ENCODE assay signal across 8 cellular contexts in genomic region chr12:93573552-93574223, GRCh38. TPM values are rescaled to one million over a fixed set of nuclear protein-coding genes. Genes with fewer than 3 reads are reported as not detected.
DNase-seq lines count a peak whose midpoint lies in the region; ATAC-seq and TF ChIP-seq lines count a peak whose summit lies in the region.

No MANE protein-coding gene starts in this region.

- H3K27me3 ChIP-seq in heart right ventricle (peaks cover 0 to 69% (median 0%) of the 10 kb centered on the region in 7 donors), adrenal gland (no peaks in the 10 kb centered on the region), subcutaneous abdominal adipose tissue (ENCODE audit: control insufficient read depth in 5 of 5, insufficient read depth in 4 of 5, low read length in 5 of 5) (no peaks in the 10 kb centered on the region)

- H3K9me3 ChIP-seq in heart right ventricle (no peaks in the 10 kb centered on the region), adrenal gland (replicated peaks in 1 of 3) (no peaks in the 10 kb centered on the region), subcutaneous abdominal adipose tissue (ENCODE audit: control insufficient read depth in 5 of 5, low read length in 5 of 5) (no peaks in the 10 kb centered on the region)

- DNase-seq in heart right ventricle (peak in 1 of 2 donors; percentile 37), left cardiac atrium (no peak), adrenal gland (peak; percentile 18 to 60 (median 41)), left colon (peak; percentile 41 to 43), NCI-H748 (lab: John Stamatoyannopoulos, UW; ENCODE audit: unreplicated experiment) (no peak), NK-92 (lab: John Stamatoyannopoulos, UW; ENCODE audit: unreplicated experiment) (no peak)

- H3K27ac ChIP-seq in heart right ventricle = peak overlapping the region; percentile 93 to 100 (median 96)
- H3K27ac ChIP-seq in adrenal gland = peak overlapping the region in 4 of 5 donors; percentile 87 to 97 (median 95)
- H3K27ac ChIP-seq in subcutaneous abdominal adipose tissue (ENCODE audit: low read depth, low read length) = peak overlapping the region; percentile 81

- no peak for TF ChIP-seq POLR2A in adrenal gland (IDR thresholded peaks at IDR 0.05)

- 4 to 7% methylated on average over 21 of the region's 21 CpGs for WGBS in heart right ventricle, 2 donors
- 7 to 16% (median 9%) methylated on average over 21 of the region's 21 CpGs for WGBS in adrenal gland, 4 donors

- intact Hi-C loops in heart right ventricle (cut with DNase I) = loop anchor here in 8 of 10 donors (1.0 to 10.0 kb wide), 17 partner anchors 17 to 501 kb away; partner anchors contain the start of gene CRADD (in 4 of the 8)
- intact Hi-C loops in left cardiac atrium (cut with DNase I) = loop anchor here (5.0 to 10.0 kb wide), 2 partner anchors 104 to 171 kb away; partner anchors contain the start of gene CRADD (in 1 of the 2)
- intact Hi-C loops in adrenal gland (cut with DNase I) = loop anchor here (5.0 to 10.0 kb wide), 2 partner anchors 169 to 171 kb away; no protein-coding TSS in a partner anchor
- intact Hi-C loops in left colon (cut with DNase I, micrococcal nuclease) = loop anchor here in 1 of 2 donors (5.0 to 10.0 kb wide), 2 partner anchors 101 to 169 kb away; partner anchors contain the start of gene CRADD

- H3K4me3 ChIP-seq in heart right ventricle = peak overlapping the region; percentile 62 to 100 (median 91)
- peak overlapping the region in 3 of 4 donors; percentile 49 to 88 (median 87) for H3K4me3 ChIP-seq in adrenal gland
- peak overlapping the region; percentile 70 to 89 (median 80) for H3K4me3 ChIP-seq in subcutaneous abdominal adipose tissue (ENCODE audit: low read depth in 1 of 5, low read length in 5 of 5)

- ATAC-seq in heart right ventricle = no peak
- ATAC-seq in left cardiac atrium = no peak
- peak; percentile 15 for ATAC-seq in left colon
- ATAC-seq in HG03460 (IDR thresholded peaks at IDR 0.05; ENCODE audit: unreplicated experiment) = no peak

- H3K36me3 ChIP-seq in heart right ventricle (peaks cover 0 to 37% (median 10%) of the 10 kb centered on the region in 9 donors), adrenal gland (replicated peaks in 1 of 2) (peaks cover 0 to 18% of the 10 kb centered on the region in 2 donors), subcutaneous abdominal adipose tissue (ENCODE audit: control insufficient read depth in 5 of 5, insufficient read depth in 5 of 5, low read length in 5 of 5) (peaks cover 0 to 10% (median 6%) of the 10 kb centered on the region in 5 donors)

- TF ChIP-seq CTCF in heart right ventricle (IDR thresholded peaks at IDR 0.05) = no peak
- TF ChIP-seq CTCF in adrenal gland (IDR thresholded peaks at IDR 0.05) = no peak

- H3K4me1 ChIP-seq in heart right ventricle = peaks cover 6 to 55% (median 47%) of the 10 kb centered on the region in 9 donors
- peaks cover 0 to 50% of the 10 kb centered on the region in 2 donors for H3K4me1 ChIP-seq in adrenal gland (replicated peaks in 1 of 2)
- peaks cover 0 to 46% (median 38%) of the 10 kb centered on the region in 5 donors for H3K4me1 ChIP-seq in subcutaneous abdominal adipose tissue (ENCODE audit: control insufficient read depth in 5 of 5, insufficient read depth in 5 of 5, low read length in 5 of 5)

- peak overlapping the region; percentile 38 to 89 (median 63) for H3K9ac ChIP-seq in subcutaneous abdominal adipose tissue (ENCODE audit: low read length in 5 of 5)

RNA-seq across cellular contexts. Expression of gene SOCS2, which starts 1.2 kb away (rescaled TPM):
- total RNA-seq in heart right ventricle (10 to 100 TPM in 9 of 10 donors, 1 to 10 TPM in 1; 8.6 to 35.1 (median 18.3) TPM), left cardiac atrium (10 to 100 TPM; 12.0 to 18.4 TPM), adrenal gland (10 to 100 TPM; 30.7 to 66.4 (median 48.1) TPM), left colon (10 to 100 TPM; 19.5 to 27.9 TPM)
- polyA plus RNA-seq in heart right ventricle (10 to 100 TPM; 14.9 to 19.5 TPM), adrenal gland (10 to 100 TPM; 28.2 to 46.5 (median 29.4) TPM)

Comparison
In these comparisons a context has a peak if more than half of its experiments do, and no peak if none do; other contexts are left out.
1. DNase-seq: peak in adrenal gland (7 of 7) and left colon (2 of 2); none in left cardiac atrium (single experiment), NCI-H748 (single experiment) and NK-92 (single experiment).
2. Peak in every context shown above with its lines, with median percentiles within 50 percentile points of each other: H3K27ac ChIP-seq and H3K4me3 ChIP-seq.